1 cellular context compared by ENCODE assay signal in the genomic region with DNA sequence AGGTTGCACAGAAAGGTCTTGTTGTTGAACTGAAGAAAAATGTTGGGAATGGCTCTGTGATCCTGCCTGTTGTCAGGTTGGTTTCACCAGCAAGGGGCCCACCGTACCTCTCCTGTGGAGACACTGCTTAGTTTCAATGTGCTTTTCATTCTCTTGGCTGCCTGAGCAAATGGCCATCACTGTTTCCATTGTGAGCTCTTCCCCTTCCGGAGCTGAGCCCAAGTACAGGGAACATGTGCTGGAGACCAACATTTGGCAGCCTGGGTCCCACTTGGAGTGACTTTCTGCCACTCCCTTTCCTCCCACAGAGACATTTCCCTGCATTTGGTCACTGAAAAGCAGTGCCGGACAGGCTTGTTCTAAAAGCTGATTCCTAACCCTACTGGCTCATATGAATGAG.
TF ChIP-seq lines count a peak whose summit lies in the region.

No MANE protein-coding gene starts in this region.

TF ChIP-seq in GM23338, 12 proteins besides CTCF, POLR2A, EP300 and RAD21 (continued from another document):
- TF ChIP-seq EZH2phosphoT487 (IDR thresholded peaks at IDR 0.05; ENCODE audit: unreplicated experiment) (no peak), JUNB (IDR thresholded peaks at IDR 0.05; ENCODE audit: unreplicated experiment) (no peak), EZH2 (IDR thresholded peaks at IDR 0.05; ENCODE audit: low read depth, unreplicated experiment) (no peak), REST (IDR thresholded peaks at IDR 0.05; ENCODE audit: unreplicated experiment) (no peak), ZNF114 (CRISPR knock-in tag; IDR thresholded peaks at IDR 0.05) (no peak), ZNF331 (CRISPR knock-in tag; IDR thresholded peaks at IDR 0.05; ENCODE audit: low read depth) (no peak), STAT1 (IDR thresholded peaks at IDR 0.05; ENCODE audit: unreplicated experiment) (no peak)
- TF ChIP-seq, protein P1, sequence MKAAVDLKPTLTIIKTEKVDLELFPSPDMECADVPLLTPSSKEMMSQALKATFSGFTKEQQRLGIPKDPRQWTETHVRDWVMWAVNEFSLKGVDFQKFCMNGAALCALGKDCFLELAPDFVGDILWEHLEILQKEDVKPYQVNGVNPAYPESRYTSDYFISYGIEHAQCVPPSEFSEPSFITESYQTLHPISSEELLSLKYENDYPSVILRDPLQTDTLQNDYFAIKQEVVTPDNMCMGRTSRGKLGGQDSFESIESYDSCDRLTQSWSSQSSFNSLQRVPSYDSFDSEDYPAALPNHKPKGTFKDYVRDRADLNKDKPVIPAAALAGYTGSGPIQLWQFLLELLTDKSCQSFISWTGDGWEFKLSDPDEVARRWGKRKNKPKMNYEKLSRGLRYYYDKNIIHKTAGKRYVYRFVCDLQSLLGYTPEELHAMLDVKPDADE (IDR thresholded peaks at IDR 0.05): no peak
- TF ChIP-seq, protein P2, sequence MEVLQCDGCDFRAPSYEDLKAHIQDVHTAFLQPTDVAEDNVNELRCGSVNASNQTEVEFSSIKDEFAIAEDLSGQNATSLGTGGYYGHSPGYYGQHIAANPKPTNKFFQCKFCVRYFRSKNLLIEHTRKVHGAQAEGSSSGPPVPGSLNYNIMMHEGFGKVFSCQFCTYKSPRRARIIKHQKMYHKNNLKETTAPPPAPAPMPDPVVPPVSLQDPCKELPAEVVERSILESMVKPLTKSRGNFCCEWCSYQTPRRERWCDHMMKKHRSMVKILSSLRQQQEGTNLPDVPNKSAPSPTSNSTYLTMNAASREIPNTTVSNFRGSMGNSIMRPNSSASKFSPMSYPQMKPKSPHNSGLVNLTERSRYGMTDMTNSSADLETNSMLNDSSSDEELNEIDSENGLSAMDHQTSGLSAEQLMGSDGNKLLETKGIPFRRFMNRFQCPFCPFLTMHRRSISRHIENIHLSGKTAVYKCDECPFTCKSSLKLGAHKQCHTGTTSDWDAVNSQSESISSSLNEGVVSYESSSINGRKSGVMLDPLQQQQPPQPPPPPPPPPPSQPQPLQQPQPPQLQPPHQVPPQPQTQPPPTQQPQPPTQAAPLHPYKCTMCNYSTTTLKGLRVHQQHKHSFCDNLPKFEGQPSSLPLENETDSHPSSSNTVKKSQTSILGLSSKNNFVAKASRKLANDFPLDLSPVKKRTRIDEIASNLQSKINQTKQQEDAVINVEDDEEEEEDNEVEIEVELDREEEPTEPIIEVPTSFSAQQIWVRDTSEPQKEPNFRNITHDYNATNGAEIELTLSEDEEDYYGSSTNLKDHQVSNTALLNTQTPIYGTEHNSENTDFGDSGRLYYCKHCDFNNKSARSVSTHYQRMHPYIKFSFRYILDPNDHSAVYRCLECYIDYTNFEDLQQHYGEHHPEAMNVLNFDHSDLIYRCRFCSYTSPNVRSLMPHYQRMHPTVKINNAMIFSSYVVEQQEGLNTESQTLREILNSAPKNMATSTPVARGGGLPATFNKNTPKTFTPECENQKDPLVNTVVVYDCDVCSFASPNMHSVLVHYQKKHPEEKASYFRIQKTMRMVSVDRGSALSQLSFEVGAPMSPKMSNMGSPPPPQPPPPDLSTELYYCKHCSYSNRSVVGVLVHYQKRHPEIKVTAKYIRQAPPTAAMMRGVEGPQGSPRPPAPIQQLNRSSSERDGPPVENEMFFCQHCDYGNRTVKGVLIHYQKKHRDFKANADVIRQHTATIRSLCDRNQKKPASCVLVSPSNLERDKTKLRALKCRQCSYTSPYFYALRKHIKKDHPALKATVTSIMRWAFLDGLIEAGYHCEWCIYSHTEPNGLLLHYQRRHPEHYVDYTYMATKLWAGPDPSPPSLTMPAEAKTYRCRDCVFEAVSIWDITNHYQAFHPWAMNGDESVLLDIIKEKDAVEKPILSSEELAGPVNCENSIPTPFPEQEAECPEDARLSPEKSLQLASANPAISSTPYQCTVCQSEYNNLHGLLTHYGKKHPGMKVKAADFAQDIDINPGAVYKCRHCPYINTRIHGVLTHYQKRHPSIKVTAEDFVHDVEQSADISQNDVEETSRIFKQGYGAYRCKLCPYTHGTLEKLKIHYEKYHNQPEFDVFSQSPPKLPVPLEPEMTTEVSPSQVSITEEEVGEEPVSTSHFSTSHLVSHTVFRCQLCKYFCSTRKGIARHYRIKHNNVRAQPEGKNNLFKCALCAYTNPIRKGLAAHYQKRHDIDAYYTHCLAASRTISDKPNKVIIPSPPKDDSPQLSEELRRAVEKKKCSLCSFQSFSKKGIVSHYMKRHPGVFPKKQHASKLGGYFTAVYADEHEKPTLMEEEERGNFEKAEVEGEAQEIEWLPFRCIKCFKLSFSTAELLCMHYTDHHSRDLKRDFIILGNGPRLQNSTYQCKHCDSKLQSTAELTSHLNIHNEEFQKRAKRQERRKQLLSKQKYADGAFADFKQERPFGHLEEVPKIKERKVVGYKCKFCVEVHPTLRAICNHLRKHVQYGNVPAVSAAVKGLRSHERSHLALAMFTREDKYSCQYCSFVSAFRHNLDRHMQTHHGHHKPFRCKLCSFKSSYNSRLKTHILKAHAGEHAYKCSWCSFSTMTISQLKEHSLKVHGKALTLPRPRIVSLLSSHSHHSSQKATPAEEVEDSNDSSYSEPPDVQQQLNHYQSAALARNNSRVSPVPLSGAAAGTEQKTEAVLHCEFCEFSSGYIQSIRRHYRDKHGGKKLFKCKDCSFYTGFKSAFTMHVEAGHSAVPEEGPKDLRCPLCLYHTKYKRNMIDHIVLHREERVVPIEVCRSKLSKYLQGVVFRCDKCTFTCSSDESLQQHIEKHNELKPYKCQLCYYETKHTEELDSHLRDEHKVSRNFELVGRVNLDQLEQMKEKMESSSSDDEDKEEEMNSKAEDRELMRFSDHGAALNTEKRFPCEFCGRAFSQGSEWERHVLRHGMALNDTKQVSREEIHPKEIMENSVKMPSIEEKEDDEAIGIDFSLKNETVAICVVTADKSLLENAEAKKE (CRISPR knock-in tag; IDR thresholded peaks at IDR 0.05): no peak
